Comparison of ENCODE assay signal across 8 cellular contexts in genomic region chr3:48188266-48189201, GRCh38. TPM values are rescaled to one million over a fixed set of nuclear protein-coding genes. Genes with fewer than 3 reads are reported as not detected.
A peak's percentile ranks its signal among the peaks of the same experiment; 100 is the strongest.
DNase-seq lines count a peak whose midpoint lies in the region; ATAC-seq, FAIRE-seq and TF ChIP-seq lines count a peak whose summit lies in the region.

Gene CDC25A, minus strand, starts transcription at chr3:48188417. Its CDS starts 470 bp downstream, at chr3:48187947.

- no peaks in the 10 kb centered on the region for H3K27me3 ChIP-seq in small intestine (ENCODE audit: control insufficient read depth in 2 of 2, insufficient read depth in 2 of 2, low read length in 2 of 2)

- CTCF ChIA-PET in AG04449 (lab: Yijun Ruan, JAX), result interaction anchor here (0.9 to 1.8 kb wide), 4 partner anchors 30 to 251 kb away, joined by 3 to 11 read pairs (median 4); no protein-coding TSS in a partner anchor

- H3K9me3 ChIP-seq in small intestine (ENCODE audit: control insufficient read depth, low read depth), result no peaks in the 10 kb centered on the region

- H3K27ac ChIP-seq in small intestine (ENCODE audit: low read depth in 1 of 2, low read length in 1 of 2), result peak within 1 kb of the TSS in 1 of 2 donors; percentile 60

- peaks cover 2 to 7% of the 10 kb centered on the region in 2 donors for H3K4me1 ChIP-seq in small intestine (ENCODE audit: control insufficient read depth in 2 of 2, insufficient read depth in 1 of 2, low read depth in 1 of 2, low read length in 1 of 2)

- FAIRE-seq in small intestine (lab: Jason Lieb, UNC), result peak; percentile 47

- H3K36me3 ChIP-seq in small intestine (ENCODE audit: control insufficient read depth in 2 of 2, insufficient read depth in 2 of 2, low read length in 2 of 2), result no peaks in the 10 kb centered on the region

- DNase-seq in AG04449 (ENCODE audit: low read depth, low spot score), result peak; percentile 83
- peak; percentile 97 for DNase-seq in NCI-H2227 treated with DMSO at 0.1 percent for 48 hours (lab: John Stamatoyannopoulos, UW)
- peak; percentile 99 for DNase-seq in cardiac fibroblast (ENCODE audit: low read depth in 2 of 2)
- DNase-seq in iPS-NIHi11 (ENCODE audit: low spot score), result peak; percentile 95
- DNase-seq in small intestine, result peak; percentile 100

- peak; percentile 92 for ATAC-seq in GM18907 (IDR thresholded peaks at IDR 0.05; ENCODE audit: unreplicated experiment)
- peak; percentile 95 for ATAC-seq in HG03159 (IDR thresholded peaks at IDR 0.05; ENCODE audit: unreplicated experiment)

- no peak for TF ChIP-seq CTCF in AG04449 (IDR thresholded peaks at IDR 0.05; ENCODE audit: insufficient read depth, low read length, missing control alignments)
- no peak for TF ChIP-seq CTCF in WI38 (IDR thresholded peaks at IDR 0.05; ENCODE audit: low read depth, low read length)
- no peak for TF ChIP-seq CTCF in cardiac fibroblast (IDR thresholded peaks at IDR 0.05; ENCODE audit: low read depth, low read length)

- WGBS in small intestine, 3 donors, result 7 to 10% (median 8%) methylated on average over 38 to 44 of the region's 44 CpGs

- POLR2A ChIA-PET in AG04449 (lab: Yijun Ruan, JAX), result interaction anchor here (0.8 kb wide), 1 partner anchor 53 kb away, joined by 4 read pairs; the partner anchor contains the start of gene ZNF589

- H3K4me3 ChIP-seq in AG04449 (ENCODE audit: low read depth, low read length), result peak within 1 kb of the TSS; percentile 92
- H3K4me3 ChIP-seq in WI38 (ENCODE audit: low read depth, low read length), result peak within 1 kb of the TSS; percentile 83
- peak within 1 kb of the TSS; percentile 84 to 86 for H3K4me3 ChIP-seq in cardiac fibroblast (replicated peaks in 1 of 2; ENCODE audit: low read depth in 2 of 2, low read length in 2 of 2)
- H3K4me3 ChIP-seq in small intestine (ENCODE audit: low read depth in 1 of 2, low read length in 2 of 2), result peak within 1 kb of the TSS; percentile 42 to 69

RNA-seq across cellular contexts. Expression of gene CDC25A, which starts in this region (rescaled TPM):
- 1 to 10 TPM in 2 of 3 donors, under 1 TPM in 1; 0.27 to 5.7 (median 3.6) TPM for polyA plus RNA-seq in small intestine
